Comparison of ENCODE assay signal across 1 cellular context in the genomic region with DNA sequence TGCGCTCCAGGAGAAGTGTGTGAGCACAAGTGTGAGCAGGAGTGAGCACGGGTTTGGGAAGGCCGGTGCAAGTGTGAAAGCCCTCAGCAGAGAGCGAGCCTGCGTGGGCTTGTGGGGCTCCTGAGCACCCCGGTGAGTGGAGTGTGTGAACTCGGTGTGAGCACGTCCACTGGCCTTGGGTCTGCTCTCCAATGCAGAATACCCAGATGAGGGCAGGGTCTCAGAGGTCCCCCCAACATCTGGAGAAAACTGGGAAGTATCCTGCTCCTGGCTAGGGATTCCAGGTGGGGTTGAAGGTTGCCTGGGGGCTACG.
A peak's percentile ranks its signal among the peaks of the same experiment; 100 is the strongest.
TF ChIP-seq lines count a peak whose summit lies in the region.

No MANE protein-coding gene starts in this region.

TF ChIP-seq in HepG2, 621 proteins besides CTCF, POLR2A, EP300 and RAD21:
- TF ChIP-seq ZNF598 (CRISPR knock-in tag; IDR thresholded peaks at IDR 0.05; ENCODE audit: borderline replicate concordance) (0 out of 2 replicates have a peak, but pooled peaks have one; percentile 13), ZNF224 (CRISPR knock-in tag; IDR thresholded peaks at IDR 0.05) (0 out of 2 replicates have a peak, but pooled peaks have one; percentile 46), FOXM1 (CRISPR knock-in tag; IDR thresholded peaks at IDR 0.05) (no peak), SIN3A (IDR thresholded peaks at IDR 0.05; ENCODE audit: borderline replicate concordance, low read depth, low read length) (0 out of 2 replicates have a peak, but pooled peaks have one; percentile 15), ARNT2 (CRISPR knock-in tag; IDR thresholded peaks at IDR 0.05; ENCODE audit: low read depth) (0 out of 2 replicates have a peak, but pooled peaks have one; percentile 1), DMAP1 (CRISPR knock-in tag; IDR thresholded peaks at IDR 0.05) (0 out of 2 replicates have a peak, but pooled peaks have one; percentile 10), TAF1 (CRISPR knock-in tag; IDR thresholded peaks at IDR 0.05) (0 out of 2 replicates have a peak, but pooled peaks have one; percentile 18), ZNF737 (CRISPR knock-in tag; IDR thresholded peaks at IDR 0.05; ENCODE audit: borderline replicate concordance) (0 out of 2 replicates have a peak, but pooled peaks have one; percentile 47), ZNF572 (CRISPR knock-in tag; IDR thresholded peaks at IDR 0.05) (0 out of 2 replicates have a peak, but pooled peaks have one; percentile 19), ZNF839 (CRISPR knock-in tag; IDR thresholded peaks at IDR 0.05; ENCODE audit: borderline replicate concordance) (0 out of 2 replicates have a peak, but pooled peaks have one; percentile 33), ZNF180 (CRISPR knock-in tag; IDR thresholded peaks at IDR 0.05; ENCODE audit: borderline replicate concordance, low read depth) (no peak), AHR (CRISPR knock-in tag; IDR thresholded peaks at IDR 0.05) (0 out of 2 replicates have a peak, but pooled peaks have one; percentile 6), ZFX (CRISPR knock-in tag; IDR thresholded peaks at IDR 0.05; ENCODE audit: low read depth) (peak; percentile 20; the same call in 1 of the 2 replicates), AGO1 (IDR thresholded peaks at IDR 0.05; ENCODE audit: low read depth, low read length, poor library complexity, severe bottlenecking) (peak; percentile 6), ETV5 (CRISPR knock-in tag; IDR thresholded peaks at IDR 0.05; ENCODE audit: borderline replicate concordance) (no peak), MTF2 (CRISPR knock-in tag; IDR thresholded peaks at IDR 0.05; ENCODE audit: borderline replicate concordance) (no peak), ZFY (CRISPR knock-in tag; IDR thresholded peaks at IDR 0.05) (peak; percentile 3; the same call in 1 of the 2 replicates)
- TF ChIP-seq, protein P1, sequence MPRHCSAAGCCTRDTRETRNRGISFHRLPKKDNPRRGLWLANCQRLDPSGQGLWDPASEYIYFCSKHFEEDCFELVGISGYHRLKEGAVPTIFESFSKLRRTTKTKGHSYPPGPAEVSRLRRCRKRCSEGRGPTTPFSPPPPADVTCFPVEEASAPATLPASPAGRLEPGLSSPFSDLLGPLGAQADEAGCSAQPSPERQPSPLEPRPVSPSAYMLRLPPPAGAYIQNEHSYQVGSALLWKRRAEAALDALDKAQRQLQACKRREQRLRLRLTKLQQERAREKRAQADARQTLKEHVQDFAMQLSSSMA (CRISPR knock-in tag; IDR thresholded peaks at IDR 0.05), result 0 out of 2 replicates have a peak, but pooled peaks have one; percentile 9
- TF ChIP-seq, protein P2, sequence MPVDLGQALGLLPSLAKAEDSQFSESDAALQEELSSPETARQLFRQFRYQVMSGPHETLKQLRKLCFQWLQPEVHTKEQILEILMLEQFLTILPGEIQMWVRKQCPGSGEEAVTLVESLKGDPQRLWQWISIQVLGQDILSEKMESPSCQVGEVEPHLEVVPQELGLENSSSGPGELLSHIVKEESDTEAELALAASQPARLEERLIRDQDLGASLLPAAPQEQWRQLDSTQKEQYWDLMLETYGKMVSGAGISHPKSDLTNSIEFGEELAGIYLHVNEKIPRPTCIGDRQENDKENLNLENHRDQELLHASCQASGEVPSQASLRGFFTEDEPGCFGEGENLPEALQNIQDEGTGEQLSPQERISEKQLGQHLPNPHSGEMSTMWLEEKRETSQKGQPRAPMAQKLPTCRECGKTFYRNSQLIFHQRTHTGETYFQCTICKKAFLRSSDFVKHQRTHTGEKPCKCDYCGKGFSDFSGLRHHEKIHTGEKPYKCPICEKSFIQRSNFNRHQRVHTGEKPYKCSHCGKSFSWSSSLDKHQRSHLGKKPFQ (CRISPR knock-in tag; IDR thresholded peaks at IDR 0.05; ENCODE audit: insufficient replicate concordance), result peak; percentile 85
- TF ChIP-seq, protein P3, sequence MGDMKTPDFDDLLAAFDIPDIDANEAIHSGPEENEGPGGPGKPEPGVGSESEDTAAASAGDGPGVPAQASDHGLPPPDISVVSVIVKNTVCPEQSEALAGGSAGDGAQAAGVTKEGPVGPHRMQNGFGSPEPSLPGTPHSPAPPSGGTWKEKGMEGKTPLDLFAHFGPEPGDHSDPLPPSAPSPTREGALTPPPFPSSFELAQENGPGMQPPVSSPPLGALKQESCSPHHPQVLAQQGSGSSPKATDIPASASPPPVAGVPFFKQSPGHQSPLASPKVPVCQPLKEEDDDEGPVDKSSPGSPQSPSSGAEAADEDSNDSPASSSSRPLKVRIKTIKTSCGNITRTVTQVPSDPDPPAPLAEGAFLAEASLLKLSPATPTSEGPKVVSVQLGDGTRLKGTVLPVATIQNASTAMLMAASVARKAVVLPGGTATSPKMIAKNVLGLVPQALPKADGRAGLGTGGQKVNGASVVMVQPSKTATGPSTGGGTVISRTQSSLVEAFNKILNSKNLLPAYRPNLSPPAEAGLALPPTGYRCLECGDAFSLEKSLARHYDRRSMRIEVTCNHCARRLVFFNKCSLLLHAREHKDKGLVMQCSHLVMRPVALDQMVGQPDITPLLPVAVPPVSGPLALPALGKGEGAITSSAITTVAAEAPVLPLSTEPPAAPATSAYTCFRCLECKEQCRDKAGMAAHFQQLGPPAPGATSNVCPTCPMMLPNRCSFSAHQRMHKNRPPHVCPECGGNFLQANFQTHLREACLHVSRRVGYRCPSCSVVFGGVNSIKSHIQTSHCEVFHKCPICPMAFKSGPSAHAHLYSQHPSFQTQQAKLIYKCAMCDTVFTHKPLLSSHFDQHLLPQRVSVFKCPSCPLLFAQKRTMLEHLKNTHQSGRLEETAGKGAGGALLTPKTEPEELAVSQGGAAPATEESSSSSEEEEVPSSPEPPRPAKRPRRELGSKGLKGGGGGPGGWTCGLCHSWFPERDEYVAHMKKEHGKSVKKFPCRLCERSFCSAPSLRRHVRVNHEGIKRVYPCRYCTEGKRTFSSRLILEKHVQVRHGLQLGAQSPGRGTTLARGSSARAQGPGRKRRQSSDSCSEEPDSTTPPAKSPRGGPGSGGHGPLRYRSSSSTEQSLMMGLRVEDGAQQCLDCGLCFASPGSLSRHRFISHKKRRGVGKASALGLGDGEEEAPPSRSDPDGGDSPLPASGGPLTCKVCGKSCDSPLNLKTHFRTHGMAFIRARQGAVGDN (CRISPR knock-in tag; IDR thresholded peaks at IDR 0.05), result peak; percentile 47; the same call in 1 of the 2 replicates
- TF ChIP-seq, protein P4, sequence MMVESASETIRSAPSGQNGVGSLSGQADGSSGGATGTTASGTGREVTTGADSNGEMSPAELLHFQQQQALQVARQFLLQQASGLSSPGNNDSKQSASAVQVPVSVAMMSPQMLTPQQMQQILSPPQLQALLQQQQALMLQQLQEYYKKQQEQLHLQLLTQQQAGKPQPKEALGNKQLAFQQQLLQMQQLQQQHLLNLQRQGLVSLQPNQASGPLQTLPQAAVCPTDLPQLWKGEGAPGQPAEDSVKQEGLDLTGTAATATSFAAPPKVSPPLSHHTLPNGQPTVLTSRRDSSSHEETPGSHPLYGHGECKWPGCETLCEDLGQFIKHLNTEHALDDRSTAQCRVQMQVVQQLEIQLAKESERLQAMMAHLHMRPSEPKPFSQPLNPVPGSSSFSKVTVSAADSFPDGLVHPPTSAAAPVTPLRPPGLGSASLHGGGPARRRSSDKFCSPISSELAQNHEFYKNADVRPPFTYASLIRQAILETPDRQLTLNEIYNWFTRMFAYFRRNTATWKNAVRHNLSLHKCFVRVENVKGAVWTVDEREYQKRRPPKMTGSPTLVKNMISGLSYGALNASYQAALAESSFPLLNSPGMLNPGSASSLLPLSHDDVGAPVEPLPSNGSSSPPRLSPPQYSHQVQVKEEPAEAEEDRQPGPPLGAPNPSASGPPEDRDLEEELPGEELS (CRISPR knock-in tag; IDR thresholded peaks at IDR 0.05), result no peak
